Comparison of ENCODE assay signal across 8 cellular contexts in the genomic region with DNA sequence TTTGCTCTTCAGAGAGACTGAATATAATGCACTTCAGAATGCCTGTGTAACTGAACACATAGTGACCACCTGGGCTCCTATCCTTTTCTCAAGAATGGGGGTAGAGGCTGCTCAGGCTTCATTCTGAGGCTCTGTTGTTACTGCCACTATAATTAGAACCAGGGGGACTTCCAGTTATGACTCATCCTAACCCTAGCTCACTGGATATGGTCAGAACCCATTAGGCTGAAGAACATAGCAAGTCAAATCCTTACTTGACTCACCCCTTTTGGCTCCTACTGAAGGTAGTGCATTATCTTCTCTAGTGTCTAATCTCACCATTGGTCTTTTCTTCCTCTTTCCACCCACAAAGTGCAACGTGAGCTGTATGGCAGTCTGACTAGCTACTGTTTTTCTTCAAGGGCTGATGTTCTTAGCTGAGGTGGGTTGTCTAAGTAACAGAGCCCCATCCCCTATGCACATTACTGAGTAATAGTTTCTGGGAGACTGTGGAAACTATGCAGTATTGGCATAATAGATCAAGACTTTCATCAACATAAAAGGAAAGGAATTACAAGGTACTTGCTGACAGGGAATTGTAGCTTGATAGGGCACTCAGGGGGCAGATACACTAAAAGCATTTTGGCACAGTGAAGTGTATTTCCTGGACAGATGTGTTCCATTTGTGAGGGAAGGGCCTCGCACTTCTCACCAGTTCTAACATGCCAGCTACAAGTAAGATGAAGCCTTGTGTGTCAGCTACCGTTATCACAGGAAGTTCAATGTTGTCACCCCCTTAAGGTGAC.
DNase-seq lines count a peak whose midpoint lies in the region; TF ChIP-seq lines count a peak whose summit lies in the region.

No MANE protein-coding gene starts in this region.

- no peaks in the 10 kb centered on the region for H3K27me3 Mint-ChIP-seq in activated CD4-positive, alpha-beta T cell treated with anti-CD3 and anti-CD28 coated beads, Interleukin-2, amount 10 ng/mL, durations not matched to agents 24 days and 14 days

- no peaks in the 10 kb centered on the region for H3K9me3 ChIP-seq in MG63
- H3K9me3 ChIP-seq in ascending aorta, result no peaks in the 10 kb centered on the region
- H3K9me3 ChIP-seq in neuronal stem cell (replicated peaks in 1 of 2; ENCODE audit: control insufficient read depth in 2 of 2, insufficient read depth in 1 of 2, low read depth in 1 of 2, low read length in 2 of 2), result no peaks in the 10 kb centered on the region
- H3K9me3 ChIP-seq in vagina, result no peaks in the 10 kb centered on the region
- H3K9me3 ChIP-seq in WERI-Rb-1 (ENCODE audit: severe bottlenecking), result no peaks in the 10 kb centered on the region

- no peak for TF ChIP-seq POLR2A in vagina (IDR thresholded peaks at IDR 0.05)

- no peaks in the 10 kb centered on the region for H3K9me3 Mint-ChIP-seq in activated CD4-positive, alpha-beta T cell treated with anti-CD3 and anti-CD28 coated beads, Interleukin-2, amount 10 ng/mL, durations not matched to agents 24 days and 14 days

- H3K27me3 ChIP-seq in MG63 (no peaks in the 10 kb centered on the region), ascending aorta (no peaks in the 10 kb centered on the region), neuronal stem cell (ENCODE audit: control insufficient read depth in 3 of 3, insufficient read depth in 3 of 3, low read depth in 1 of 3, low read length in 3 of 3) (no peaks in the 10 kb centered on the region), vagina (no peaks in the 10 kb centered on the region), WERI-Rb-1 (ENCODE audit: insufficient read depth, low read depth, severe bottlenecking) (no peaks in the 10 kb centered on the region)

- no peak overlapping the region for H2BK12ac ChIP-seq in neuronal stem cell (ENCODE audit: low read length)

- no peak overlapping the region for H3K4ac ChIP-seq in neuronal stem cell (ENCODE audit: low read length)

- H3K36me3 Mint-ChIP-seq in activated CD4-positive, alpha-beta T cell treated with anti-CD3 and anti-CD28 coated beads, Interleukin-2, amount 10 ng/mL, durations not matched to agents 24 days and 14 days (ENCODE audit: low read depth), result no peaks in the 10 kb centered on the region

- peak overlapping the region; percentile 19 for H2AFZ ChIP-seq in neuronal stem cell (ENCODE audit: low read length)

- H3K9ac ChIP-seq in neuronal stem cell (ENCODE audit: low read depth, low read length, poor library complexity), result no peak overlapping the region

- H3K4me3 ChIP-seq in MG63, result no peak overlapping the region
- no peak overlapping the region for H3K4me3 ChIP-seq in ascending aorta
- H3K4me3 ChIP-seq in neuronal stem cell (ENCODE audit: low read length in 2 of 2), result no peak overlapping the region
- no peak overlapping the region for H3K4me3 ChIP-seq in vagina
- H3K4me3 ChIP-seq in WERI-Rb-1 (ENCODE audit: low read depth, low read length), result no peak overlapping the region

- no peaks in the 10 kb centered on the region for H3K79me1 ChIP-seq in neuronal stem cell (ENCODE audit: low read depth, low read length)

- H3K4me3 Mint-ChIP-seq in activated CD4-positive, alpha-beta T cell treated with anti-CD3 and anti-CD28 coated beads, Interleukin-2, amount 10 ng/mL, durations not matched to agents 24 days and 14 days, result no peak overlapping the region

- H3K4me1 ChIP-seq in ascending aorta (peaks cover 9 to 23% of the 10 kb centered on the region in 2 donors), neuronal stem cell (ENCODE audit: control insufficient read depth in 2 of 2, insufficient read depth in 1 of 2, low read depth in 1 of 2, low read length in 2 of 2) (peaks cover 0 to 12% of the 10 kb centered on the region in 2 donors), vagina (peaks cover 18% of the 10 kb centered on the region)

- no peak overlapping the region for H4K91ac ChIP-seq in neuronal stem cell (ENCODE audit: low read depth, low read length, poor library complexity)

- H2BK15ac ChIP-seq in neuronal stem cell (ENCODE audit: low read length), result no peak overlapping the region

- no peak overlapping the region for H3K4me2 ChIP-seq in neuronal stem cell (ENCODE audit: insufficient read depth, low read length, poor library complexity, severe bottlenecking)

- H2AK5ac ChIP-seq in neuronal stem cell (ENCODE audit: low read depth, low read length), result no peak overlapping the region

- H3K23ac ChIP-seq in neuronal stem cell (ENCODE audit: low read depth, low read length, poor library complexity), result no peak overlapping the region

- H3K27ac Mint-ChIP-seq in activated CD4-positive, alpha-beta T cell treated with anti-CD3 and anti-CD28 coated beads, Interleukin-2, amount 10 ng/mL, durations not matched to agents 24 days and 14 days, result peak overlapping the region; percentile 65

- no peak overlapping the region for H4K8ac ChIP-seq in neuronal stem cell (ENCODE audit: low read depth, low read length)

- H3K14ac ChIP-seq in neuronal stem cell (ENCODE audit: low read length), result no peak overlapping the region

- TF ChIP-seq CTCF in ascending aorta (IDR thresholded peaks at IDR 0.05) (no peak), vagina (IDR thresholded peaks at IDR 0.05) (no peak), WERI-Rb-1 (IDR thresholded peaks at IDR 0.05; ENCODE audit: low read depth, low read length) (no peak)

- H3K36me3 ChIP-seq in MG63 (no peaks in the 10 kb centered on the region), ascending aorta (no peaks in the 10 kb centered on the region), neuronal stem cell (replicated peaks in 1 of 2; ENCODE audit: control insufficient read depth in 2 of 2, insufficient read depth in 2 of 2, low read length in 2 of 2) (no peaks in the 10 kb centered on the region), vagina (no peaks in the 10 kb centered on the region), WERI-Rb-1 (no peaks in the 10 kb centered on the region)

- H3K18ac ChIP-seq in neuronal stem cell (ENCODE audit: low read length), result no peak overlapping the region

- H3K27ac ChIP-seq in ascending aorta, result peak overlapping the region; percentile 31 to 69
- H3K27ac ChIP-seq in neuronal stem cell (replicated peaks; ENCODE audit: low read length), result no peak overlapping the region
- no peak overlapping the region for H3K27ac ChIP-seq in vagina
- H3K27ac ChIP-seq in WERI-Rb-1, result no peak overlapping the region

- no peak overlapping the region for H2BK5ac ChIP-seq in neuronal stem cell (ENCODE audit: low read length)

- DNase-seq in activated CD4-positive, alpha-beta T cell treated with anti-CD3 and anti-CD28 coated beads, Interleukin-2, amount 10 ng/mL, durations not matched to agents 24 days and 14 days, result peak; percentile 58
- no peak for DNase-seq in activated CD4-positive, alpha-beta T cell treated with anti-CD3 and anti-CD28 coated beads, Interleukin-2, amount 50 U/mL, for 48 hours
- peak; percentile 55 for DNase-seq in H4 (ENCODE audit: low spot score)
- peak; percentile 52 for DNase-seq in MG63
- DNase-seq in ascending aorta (ENCODE audit: low spot score in 2 of 2), result no peak
- no peak for DNase-seq in neuronal stem cell (ENCODE audit: low spot score)
- DNase-seq in vagina (ENCODE audit: extremely low spot score in 2 of 2), result no peak
- no peak for DNase-seq in WERI-Rb-1

- intact Hi-C loops in activated CD4-positive, alpha-beta T cell treated with anti-CD3 and anti-CD28 coated beads, Interleukin-2, amount 10 ng/mL, durations not matched to agents 24 days and 14 days (cut with micrococcal nuclease), result loop anchor here (1.0 kb wide), 1 partner anchor 481 kb away; no protein-coding TSS in a partner anchor
- intact Hi-C loops in ascending aorta (cut with DNase I), result loop anchor here (10.0 kb wide), 1 partner anchor 429 kb away; a partner anchor contains a TSS
- intact Hi-C loops in vagina (cut with DNase I), result no loop called here

- no CpG with 5 or more reads among the region's 3 CpGs for WGBS in neuronal stem cell (ENCODE audit: extremely low coverage in 2 of 2, insufficient read length in 2 of 2, insufficient replicate concordance in 1 of 2), 2 donors

- no peak overlapping the region for H2BK120ac ChIP-seq in neuronal stem cell (ENCODE audit: low read depth, low read length)

- H3K4me1 Mint-ChIP-seq in activated CD4-positive, alpha-beta T cell treated with anti-CD3 and anti-CD28 coated beads, Interleukin-2, amount 10 ng/mL, durations not matched to agents 24 days and 14 days, result peaks cover 5% of the 10 kb centered on the region

Comparison
In these comparisons a context has a peak if more than half of its experiments do, and no peak if none do; other contexts are left out.
1. DNase-seq: peak in activated CD4-positive, alpha-beta T cell treated with anti-CD3 and anti-CD28 coated beads, Interleukin-2, amount 10 ng/mL, durations not matched to agents 24 days and 14 days (single experiment), H4 (single experiment) and MG63 (single experiment); none in activated CD4-positive, alpha-beta T cell treated with anti-CD3 and anti-CD28 coated beads, Interleukin-2, amount 50 U/mL, for 48 hours (0 of 2), ascending aorta (0 of 2), neuronal stem cell (single experiment), vagina (0 of 2) and WERI-Rb-1 (single experiment).
2. H3K27ac ChIP-seq: peak in ascending aorta (2 of 2); none in neuronal stem cell (single experiment), vagina (single experiment) and WERI-Rb-1 (single experiment).